ENCODE assay signal across 25 cellular contexts in the genomic region with DNA sequence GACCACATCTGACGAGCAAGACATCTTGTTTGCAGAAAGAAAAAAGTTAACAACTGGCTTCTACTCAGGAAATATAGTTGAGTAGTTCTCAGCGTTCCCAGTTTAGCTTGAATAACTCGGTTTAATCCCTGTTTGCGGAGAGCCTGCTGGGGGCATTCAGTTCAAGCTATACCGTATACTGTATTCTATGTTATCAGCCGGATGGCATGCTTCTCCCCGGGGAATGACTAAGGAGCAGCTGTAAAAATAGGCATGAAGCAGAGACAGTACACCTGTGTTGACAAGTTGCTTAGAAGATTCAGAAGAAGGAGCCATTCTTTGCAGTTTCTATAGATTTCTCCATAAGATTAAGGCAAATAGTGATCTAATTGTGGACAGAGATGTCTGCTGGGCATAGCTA.
"Had no signal": no experiment of that assay in that cellular context is flagged by ENCODE, and none has a peak within 500 bp of the region (broad histone marks: within the 10 kb centered on the region; RNA-seq: fewer than 3 reads in every experiment).

No MANE protein-coding gene starts in this region.

- H3K9me3 ChIP-seq: left ventricle myocardium inferior, pancreas, prostate gland, stomach, testis, thyroid gland, transverse colon, upper lobe of left lung had no signal

- H3K4me3 ChIP-seq: left ventricle myocardium inferior, pancreas, prostate gland, skin epidermis, stomach, testis, thyroid gland, transverse colon, upper lobe of left lung had no signal

- H3K36me3 ChIP-seq: left ventricle myocardium inferior, pancreas, prostate gland, stomach, thyroid gland, transverse colon, upper lobe of left lung had no signal

- FAIRE-seq: islet of Langerhans, kidney, pancreas had no signal

- ATAC-seq: naive thymus-derived CD8-positive, alpha-beta T cell; pancreas; right cardiac atrium; sciatic nerve; stimulated activated naive B cell treated with anti-CD40 and anti-IgM and Interleukin-4, amounts not matched to agents 10 μg/mL and 1 μg/mL and 100 μg/mL, for 72 hours; stimulated activated naive CD8-positive, alpha-beta T cell treated with anti-CD3 and anti-CD28 coated beads, Interleukin-15, Interleukin-2, amounts not matched to agents 100 U/mL and 50 U/mL, for 24 hours had no signal

- DNase-seq: hypothalamus; immature natural killer cell; kidney; left ventricle myocardium inferior; naive thymus-derived CD8-positive, alpha-beta T cell; nucleus accumbens; pancreas; posterior cingulate gyrus; retina; right cardiac atrium; stimulated activated CD4-positive, alpha-beta T cell treated with anti-CD3 and anti-CD28 coated beads, Interleukin-12 subunit alpha, Interleukin-12 subunit beta, amount 100 ng/mL, for 4 hours; stimulated activated CD4-positive, alpha-beta T cell treated with anti-CD3 and anti-CD28 coated beads, Interleukin-15, amount 100 ng/mL, for 24 hours; stimulated activated CD4-positive, alpha-beta T cell treated with anti-CD3 and anti-CD28 coated beads, Interleukin-2, amount 100 ng/mL, for 24 hours; stimulated activated CD4-positive, alpha-beta T cell treated with anti-CD3 and anti-CD28 coated beads, Interleukin-4, amount 100 ng/mL, for 1 hour; stimulated activated naive B cell treated with anti-CD40 and anti-IgM and Interleukin-4, amounts not matched to agents 10 μg/mL and 1 μg/mL and 100 μg/mL, for 72 hours; stimulated activated naive CD8-positive, alpha-beta T cell treated with anti-CD3 and anti-CD28 coated beads, Interleukin-15, Interleukin-2, amounts not matched to agents 100 U/mL and 50 U/mL, for 24 hours; stomach; testis; thyroid gland; transverse colon; upper lobe of left lung had no signal

- H3K4me1 ChIP-seq: left ventricle myocardium inferior, pancreas, prostate gland, stomach, testis, thyroid gland, transverse colon, upper lobe of left lung had no signal

- H3K27me3 ChIP-seq: pancreas, stomach, testis, thyroid gland, transverse colon, upper lobe of left lung had no signal

- H3K27ac ChIP-seq: left ventricle myocardium inferior, pancreas, prostate gland, skin epidermis, stomach, testis, thyroid gland, transverse colon, upper lobe of left lung had no signal
